ENCODE assay signal across 1 cellular context in the genomic region with DNA sequence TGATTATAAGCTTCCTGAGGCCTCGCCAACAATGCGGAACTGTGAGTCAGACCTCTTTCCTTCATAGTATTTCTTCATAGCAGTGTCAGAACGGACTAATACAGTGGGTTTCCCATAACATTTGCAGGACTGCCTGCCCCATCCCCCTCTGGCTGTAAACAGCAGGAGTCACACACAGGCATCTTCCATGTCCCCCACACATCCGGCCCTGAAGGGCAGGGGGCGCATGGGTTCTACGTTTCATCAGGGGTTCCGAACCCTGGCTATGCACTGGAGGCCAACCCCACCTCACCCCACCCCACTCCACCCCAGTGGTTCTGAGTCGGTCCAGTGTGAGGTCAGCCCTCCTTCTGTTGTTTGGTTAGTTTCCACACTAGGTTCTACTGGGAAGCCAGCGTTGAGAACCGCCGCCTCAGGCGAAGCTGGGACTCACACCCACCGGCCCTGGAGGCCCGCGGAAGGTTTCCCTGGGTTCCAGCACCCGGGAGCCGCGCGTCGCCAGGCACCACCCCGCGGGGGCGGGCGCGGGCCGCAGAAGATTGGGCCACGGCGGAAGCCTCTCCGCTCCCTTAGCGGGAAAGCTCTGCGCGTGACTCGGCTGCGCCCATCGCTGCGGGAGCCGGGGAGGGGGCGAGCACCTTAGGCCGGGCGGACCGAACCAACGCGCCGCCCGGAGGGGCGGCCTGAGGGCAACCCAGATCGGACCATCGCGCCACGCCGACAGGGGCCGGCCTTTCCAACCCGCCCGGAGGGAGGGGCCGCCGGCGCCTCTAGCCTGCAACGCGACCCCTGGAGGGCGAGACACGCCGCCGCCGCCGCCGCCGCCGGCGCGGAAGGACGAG.
TF ChIP-seq lines count a peak whose summit lies in the region.

A gene with protein sequence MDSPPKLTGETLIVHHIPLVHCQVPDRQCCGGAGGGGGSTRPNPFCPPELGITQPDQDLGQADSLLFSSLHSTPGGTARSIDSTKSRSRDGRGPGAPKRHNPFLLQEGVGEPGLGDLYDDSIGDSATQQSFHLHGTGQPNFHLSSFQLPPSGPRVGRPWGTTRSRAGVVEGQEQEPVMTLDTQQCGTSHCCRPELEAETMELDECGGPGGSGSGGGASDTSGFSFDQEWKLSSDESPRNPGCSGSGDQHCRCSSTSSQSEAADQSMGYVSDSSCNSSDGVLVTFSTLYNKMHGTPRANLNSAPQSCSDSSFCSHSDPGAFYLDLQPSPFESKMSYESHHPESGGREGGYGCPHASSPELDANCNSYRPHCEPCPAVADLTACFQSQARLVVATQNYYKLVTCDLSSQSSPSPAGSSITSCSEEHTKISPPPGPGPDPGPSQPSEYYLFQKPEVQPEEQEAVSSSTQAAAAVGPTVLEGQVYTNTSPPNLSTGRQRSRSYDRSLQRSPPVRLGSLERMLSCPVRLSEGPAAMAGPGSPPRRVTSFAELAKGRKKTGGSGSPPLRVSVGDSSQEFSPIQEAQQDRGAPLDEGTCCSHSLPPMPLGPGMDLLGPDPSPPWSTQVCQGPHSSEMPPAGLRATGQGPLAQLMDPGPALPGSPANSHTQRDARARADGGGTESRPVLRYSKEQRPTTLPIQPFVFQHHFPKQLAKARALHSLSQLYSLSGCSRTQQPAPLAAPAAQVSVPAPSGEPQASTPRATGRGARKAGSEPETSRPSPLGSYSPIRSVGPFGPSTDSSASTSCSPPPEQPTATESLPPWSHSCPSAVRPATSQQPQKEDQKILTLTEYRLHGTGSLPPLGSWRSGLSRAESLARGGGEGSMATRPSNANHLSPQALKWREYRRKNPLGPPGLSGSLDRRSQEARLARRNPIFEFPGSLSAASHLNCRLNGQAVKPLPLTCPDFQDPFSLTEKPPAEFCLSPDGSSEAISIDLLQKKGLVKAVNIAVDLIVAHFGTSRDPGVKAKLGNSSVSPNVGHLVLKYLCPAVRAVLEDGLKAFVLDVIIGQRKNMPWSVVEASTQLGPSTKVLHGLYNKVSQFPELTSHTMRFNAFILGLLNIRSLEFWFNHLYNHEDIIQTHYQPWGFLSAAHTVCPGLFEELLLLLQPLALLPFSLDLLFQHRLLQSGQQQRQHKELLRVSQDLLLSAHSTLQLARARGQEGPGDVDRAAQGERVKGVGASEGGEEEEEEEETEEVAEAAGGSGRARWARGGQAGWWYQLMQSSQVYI (N-terminal part only) (plus strand): TSS at position 799 of the 842 bp plus-strand sequence. CDS start 56,411 bp downstream, outside the sequence.

TF ChIP-seq in neural cell, 6 proteins besides CTCF, POLR2A, EP300 and RAD21 (continued from another document):
- TF ChIP-seq TAF1 (IDR thresholded peaks at IDR 0.05; ENCODE audit: low read depth) = peak; percentile 39
- TF ChIP-seq SMC3 (conservative IDR thresholded peaks at IDR 0.05; ENCODE audit: poor library complexity) = peak; percentile 75
- no peak for TF ChIP-seq EZH2 (IDR thresholded peaks at IDR 0.05; ENCODE audit: borderline replicate concordance, insufficient read depth, low read length, poor library complexity, severe bottlenecking)
